10 cellular contexts compared by ENCODE assay signal in the genomic region with DNA sequence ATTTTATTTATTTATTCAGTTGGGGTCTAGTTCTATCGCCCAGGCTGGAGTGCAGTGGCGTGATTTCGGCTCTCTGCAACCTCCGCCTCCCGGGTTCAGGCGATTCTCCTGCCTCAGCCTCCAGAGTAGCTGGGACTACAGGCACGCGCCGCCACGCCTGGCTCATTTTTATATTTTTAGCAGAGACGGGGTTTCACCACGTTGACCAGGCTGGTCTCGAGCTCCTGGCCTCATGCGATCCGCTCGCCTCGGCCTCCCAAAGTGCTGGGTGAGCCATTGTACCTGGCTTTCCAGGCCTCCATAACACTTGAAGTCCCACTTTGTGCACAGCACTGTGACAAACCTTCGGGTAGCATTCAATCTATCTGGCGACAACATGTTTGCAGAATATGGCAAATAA. TPM values are rescaled to one million over a fixed set of nuclear protein-coding genes. Genes with fewer than 3 reads are reported as not detected.
DNase-seq lines count a peak whose midpoint lies in the region; TF ChIP-seq lines count a peak whose summit lies in the region.
"Had no signal": no experiment of that assay in that cellular context is flagged by ENCODE, and none has a peak within 500 bp of the region (broad histone marks: within the 10 kb centered on the region; RNA-seq: fewer than 3 reads in every experiment).

No MANE protein-coding gene starts in this region.

- peaks cover 2% of the 10 kb centered on the region for H3K36me3 Mint-ChIP-seq in activated naive CD4-positive, alpha-beta T cell treated with anti-CD3 and anti-CD28 coated beads, Interleukin-2, amount 50 U/mL, for 24 hours
- H3K36me3 Mint-ChIP-seq in activated CD4-positive, alpha-beta memory T cell treated with anti-CD3 and anti-CD28 coated beads, Interleukin-2, amount 10 ng/mL, durations not matched to agents 7 days and 5 days (ENCODE audit: low read depth) = peaks cover 34% of the 10 kb centered on the region

- no peaks in the 10 kb centered on the region for H3K27me3 Mint-ChIP-seq in activated naive CD4-positive, alpha-beta T cell treated with anti-CD3 and anti-CD28 coated beads, Interleukin-2, amount 50 U/mL, for 24 hours
- H3K27me3 Mint-ChIP-seq in activated CD4-positive, alpha-beta memory T cell treated with anti-CD3 and anti-CD28 coated beads, Interleukin-2, amount 10 ng/mL, durations not matched to agents 7 days and 5 days = no peaks in the 10 kb centered on the region

- H3K4me3 Mint-ChIP-seq in activated naive CD4-positive, alpha-beta T cell treated with anti-CD3 and anti-CD28 coated beads, Interleukin-2, amount 50 U/mL, for 24 hours = peak overlapping the region; percentile 88
- H3K4me3 Mint-ChIP-seq in activated CD4-positive, alpha-beta memory T cell treated with anti-CD3 and anti-CD28 coated beads, Interleukin-2, amount 10 ng/mL, durations not matched to agents 7 days and 5 days = peak overlapping the region; percentile 87

- peak overlapping the region; percentile 84 for H3K4me3 ChIP-seq in iPS-15b (ENCODE audit: low read depth, low read length)
- peak overlapping the region; percentile 76 for H3K4me3 ChIP-seq in suprapubic skin

- WGBS in suprapubic skin = 94% methylated on average over 19 of the region's 19 CpGs

- no peak for TF ChIP-seq EP300 in suprapubic skin (IDR thresholded peaks at IDR 0.05)

- TF ChIP-seq CTCF in suprapubic skin (IDR thresholded peaks at IDR 0.05) = no peak

- H3K27me3 ChIP-seq in iPS-15b (ENCODE audit: control insufficient read depth, insufficient read depth, low read length) = peaks cover 8% of the 10 kb centered on the region
- no peaks in the 10 kb centered on the region for H3K27me3 ChIP-seq in suprapubic skin

- H3K4me1 Mint-ChIP-seq in activated naive CD4-positive, alpha-beta T cell treated with anti-CD3 and anti-CD28 coated beads, Interleukin-2, amount 50 U/mL, for 24 hours = peaks cover 57% of the 10 kb centered on the region
- peaks cover 58% of the 10 kb centered on the region for H3K4me1 Mint-ChIP-seq in activated CD4-positive, alpha-beta memory T cell treated with anti-CD3 and anti-CD28 coated beads, Interleukin-2, amount 10 ng/mL, durations not matched to agents 7 days and 5 days

- TF ChIP-seq POLR2A in suprapubic skin (IDR thresholded peaks at IDR 0.05) = no peak

- no peaks in the 10 kb centered on the region for H3K9me3 Mint-ChIP-seq in activated naive CD4-positive, alpha-beta T cell treated with anti-CD3 and anti-CD28 coated beads, Interleukin-2, amount 50 U/mL, for 24 hours
- no peaks in the 10 kb centered on the region for H3K9me3 Mint-ChIP-seq in activated CD4-positive, alpha-beta memory T cell treated with anti-CD3 and anti-CD28 coated beads, Interleukin-2, amount 10 ng/mL, durations not matched to agents 7 days and 5 days

- no peak overlapping the region for H3K9ac ChIP-seq in iPS-15b (ENCODE audit: low read depth, low read length)

- peak overlapping the region; percentile 96 for H3K27ac Mint-ChIP-seq in activated naive CD4-positive, alpha-beta T cell treated with anti-CD3 and anti-CD28 coated beads, Interleukin-2, amount 50 U/mL, for 24 hours
- H3K27ac Mint-ChIP-seq in activated CD4-positive, alpha-beta memory T cell treated with anti-CD3 and anti-CD28 coated beads, Interleukin-2, amount 10 ng/mL, durations not matched to agents 7 days and 5 days = peak overlapping the region; percentile 93

- DNase-seq in activated naive CD4-positive, alpha-beta T cell (lab: John Stamatoyannopoulos, UW) = no peak
- DNase-seq in activated CD4-positive, alpha-beta memory T cell treated with anti-CD3 and anti-CD28 coated beads, Interleukin-2, amount 10 ng/mL, durations not matched to agents 7 days and 5 days = no peak
- DNase-seq in suprapubic skin (ENCODE audit: low spot score in 2 of 2) = no peak
- no peak for DNase-seq in effector CD8-positive, alpha-beta T cell (lab: John Stamatoyannopoulos, UW)
- no peak for DNase-seq in AG08396 (ENCODE audit: low spot score)
- no peak for DNase-seq in NCI-H2081 (lab: John Stamatoyannopoulos, UW)
- DNase-seq: COR-L47, mesendoderm had no signal

- POLR2A ChIA-PET in activated CD4-positive, alpha-beta memory T cell treated with anti-CD3 and anti-CD28 coated beads, Interleukin-2, amount 10 ng/mL, durations not matched to agents 7 days and 5 days (lab: Charles Lee) = interaction anchor here (0.9 to 3.2 kb wide), 10 partner anchors 14 to 371 kb away, joined by 3 to 33 read pairs (median 10); a partner anchor contains a TSS

- CTCF ChIA-PET in activated CD4-positive, alpha-beta memory T cell treated with anti-CD3 and anti-CD28 coated beads, Interleukin-2, amount 10 ng/mL, durations not matched to agents 7 days and 5 days (lab: Charles Lee) = interaction anchor here (0.7 to 1.4 kb wide), 3 partner anchors 10 to 402 kb away, joined by 3 read pairs; no protein-coding TSS in a partner anchor

- no peak overlapping the region for H3K27ac ChIP-seq in suprapubic skin

- H3K9me3 ChIP-seq in iPS-15b (ENCODE audit: control insufficient read depth, insufficient read depth, low read length) (no peaks in the 10 kb centered on the region), suprapubic skin (no peaks in the 10 kb centered on the region)

- H3K4me1 ChIP-seq in iPS-15b (ENCODE audit: control insufficient read depth, insufficient read depth, low read length) (peaks cover 2% of the 10 kb centered on the region), suprapubic skin (peaks cover 30% of the 10 kb centered on the region)

- H3K36me3 ChIP-seq in iPS-15b (ENCODE audit: control insufficient read depth, insufficient read depth, low read length) = no peaks in the 10 kb centered on the region
- no peaks in the 10 kb centered on the region for H3K36me3 ChIP-seq in suprapubic skin

RNA-seq across cellular contexts. Expression of a gene that starts 1.0 kb away (rescaled TPM):
- total RNA-seq in activated CD4-positive, alpha-beta memory T cell treated with anti-CD3 and anti-CD28 coated beads, Interleukin-2, amount 10 ng/mL, durations not matched to agents 7 days and 5 days = 10 to 100 TPM; 36.8 to 40.4 TPM
- total RNA-seq in suprapubic skin = 10 to 100 TPM in 3 of 4 donors, 1 to 10 TPM in 1; 7.1 to 17.5 (median 13.0) TPM

RNA-seq across cellular contexts. Expression of a gene that starts 4.3 kb away (rescaled TPM):
- 1 to 10 TPM in 1 of 2 experiments, under 1 TPM in 1; 0.75 to 1.3 TPM for total RNA-seq in activated CD4-positive, alpha-beta memory T cell treated with anti-CD3 and anti-CD28 coated beads, Interleukin-2, amount 10 ng/mL, durations not matched to agents 7 days and 5 days
- total RNA-seq in suprapubic skin = not detected
